Comparison of ENCODE assay signal across 15 cellular contexts in the genomic region with DNA sequence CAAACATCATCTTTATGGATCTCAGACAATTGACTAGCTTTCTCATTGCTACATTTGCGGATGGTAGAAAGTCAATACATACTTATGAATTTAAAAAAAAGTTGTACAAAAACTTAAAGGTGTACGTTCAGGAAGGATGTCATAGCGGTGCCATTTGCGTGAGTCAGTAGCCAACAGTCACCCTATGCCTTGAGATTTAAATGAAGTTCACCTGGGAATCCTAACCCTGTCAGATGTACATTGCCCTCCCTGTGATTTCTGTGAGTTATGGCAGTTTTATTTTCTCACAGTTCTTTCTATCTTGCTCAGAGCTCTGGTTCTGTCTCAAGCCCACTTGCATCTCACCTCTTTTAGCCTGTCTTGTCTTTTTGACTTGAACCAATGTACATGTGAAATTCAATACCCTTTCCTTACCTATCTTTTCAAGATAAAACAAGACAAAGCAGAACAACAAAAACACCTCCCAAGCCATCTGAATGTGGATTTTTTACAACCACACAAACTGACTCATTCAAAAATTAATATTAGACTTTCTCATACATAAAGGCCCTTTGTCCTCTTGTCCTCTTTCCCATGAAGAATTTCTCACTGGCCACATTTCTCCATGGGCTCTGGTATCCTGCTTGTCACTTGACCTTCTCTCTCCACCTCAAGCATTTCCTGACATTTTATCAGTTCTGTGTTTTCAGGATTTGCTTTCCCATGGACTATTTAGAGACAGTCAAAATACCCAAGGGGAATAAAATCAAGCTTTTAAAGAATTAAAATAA. TPM values are rescaled to one million over a fixed set of nuclear protein-coding genes. Genes with fewer than 3 reads are reported as not detected.
DNase-seq lines count a peak whose midpoint lies in the region; ATAC-seq, FAIRE-seq and TF ChIP-seq lines count a peak whose summit lies in the region.
"Had no signal": no experiment of that assay in that cellular context is flagged by ENCODE, and none has a peak within 500 bp of the region (broad histone marks: within the 10 kb centered on the region; RNA-seq: fewer than 3 reads in every experiment).

No MANE protein-coding gene starts in this region.

- no TSS peak for BruUV-seq in endothelial cell of umbilical vein (replicated peaks; lab: Mats Ljungman, UMichigan)

- 93% methylated on average over 4 of the region's 4 CpGs for WGBS in esophagus muscularis mucosa

- H3K27me3 ChIP-seq in endothelial cell of umbilical vein (ENCODE audit: control insufficient read depth in 2 of 2, insufficient read depth in 2 of 2, low read length in 2 of 2) (peaks cover 4% of the 10 kb centered on the region in 2 experiments), esophagus muscularis mucosa (no peaks in the 10 kb centered on the region)
- H3K27me3 ChIP-seq: Peyer's patch had no signal

- H4K20me1 ChIP-seq in endothelial cell of umbilical vein (replicated peaks; ENCODE audit: control insufficient read depth, extremely low read depth, insufficient read depth, low read length), result no peaks in the 10 kb centered on the region

- no peak for TF ChIP-seq POLR2A in endothelial cell of umbilical vein (IDR thresholded peaks at IDR 0.05; ENCODE audit: low read depth, low read length)
- TF ChIP-seq POLR2A in esophagus muscularis mucosa (IDR thresholded peaks at IDR 0.05; ENCODE audit: low read depth), result no peak

- H3K9me3 ChIP-seq in endothelial cell of umbilical vein (replicated peaks; ENCODE audit: control insufficient read depth, insufficient read depth, low read length) (no peaks in the 10 kb centered on the region), esophagus muscularis mucosa (no peaks in the 10 kb centered on the region)
- H3K9me3 ChIP-seq: HAP-1, Peyer's patch had no signal

- CTCF ChIA-PET in endothelial cell of umbilical vein (lab: Charles Lee), result interaction anchor here (0.7 to 6.5 kb wide), 18 partner anchors 8 to 70 kb away, joined by 3 to 163 read pairs (median 16); a partner anchor contains a TSS

- ATAC-seq in HG02571 (IDR thresholded peaks at IDR 0.05; ENCODE audit: unreplicated experiment), result no peak
- ATAC-seq: T-helper 17 cell had no signal

- H3K4me1 ChIP-seq in endothelial cell of umbilical vein (ENCODE audit: control insufficient read depth, extremely low read depth, insufficient read depth, low read length) (peaks cover 42% of the 10 kb centered on the region), esophagus muscularis mucosa (peaks cover 9 to 11% (median 10%) of the 10 kb centered on the region in 4 donors)

- POLR2A ChIA-PET in endothelial cell of umbilical vein (lab: Charles Lee), result interaction anchor here (2.3 kb wide), 1 partner anchor 26 kb away, joined by 20 read pairs; a partner anchor contains a TSS

- peak overlapping the region; percentile 78 for H3K27ac ChIP-seq in endothelial cell of umbilical vein (ENCODE audit: insufficient read depth, low read depth, low read length)
- H3K27ac ChIP-seq in esophagus muscularis mucosa (replicated peaks in 1 of 4), result no peak overlapping the region
- H3K27ac ChIP-seq: Peyer's patch had no signal

- no peak overlapping the region for H3K4me3 ChIP-seq in endothelial cell of umbilical vein (replicated peaks in 1 of 3; ENCODE audit: insufficient read depth in 1 of 3, low read depth in 1 of 3, low read length in 3 of 3)
- no peak overlapping the region for H3K4me3 ChIP-seq in esophagus muscularis mucosa
- H3K4me3 ChIP-seq: HAP-1, Peyer's patch had no signal

- no peak overlapping the region for H2AFZ ChIP-seq in endothelial cell of umbilical vein (ENCODE audit: low read depth, low read length)

- intact Hi-C loops in endothelial cell of umbilical vein (cut with micrococcal nuclease), result loop anchor here (10.0 kb wide), 1 partner anchor 399 kb away; no protein-coding TSS in a partner anchor
- intact Hi-C loops in esophagus muscularis mucosa (cut with DNase I), result no loop called here

- no peaks in the 10 kb centered on the region for H3K79me2 ChIP-seq in endothelial cell of umbilical vein (ENCODE audit: control insufficient read depth, insufficient read depth, low read length)

- dilution Hi-C loops in endothelial cell of umbilical vein (cut with MboI; ENCODE audit: extremely low pct_ligation_motif_present, low sequenced_read_pairs), result no loop called here

- H3K9me1 ChIP-seq in endothelial cell of umbilical vein (replicated peaks; ENCODE audit: control insufficient read depth, extremely low read depth, insufficient read depth, low read length), result no peaks in the 10 kb centered on the region

- no peak for TF ChIP-seq EP300 in esophagus muscularis mucosa (IDR thresholded peaks at IDR 0.05)

- FAIRE-seq in endothelial cell of umbilical vein (lab: Jason Lieb, UNC), result no peak

- H3K9ac ChIP-seq in endothelial cell of umbilical vein (replicated peaks; ENCODE audit: extremely low read depth, insufficient read depth, low read length), result peak overlapping the region; percentile 1

- TF ChIP-seq CTCF in endothelial cell of umbilical vein (IDR thresholded peaks at IDR 0.05; ENCODE audit: extremely low read depth in 1 of 2, insufficient read depth in 1 of 2, low read depth in 1 of 2, low read length in 2 of 2), result no peak
- no peak for TF ChIP-seq CTCF in esophagus muscularis mucosa (IDR thresholded peaks at IDR 0.05)

- H3K36me3 ChIP-seq in endothelial cell of umbilical vein (ENCODE audit: control insufficient read depth in 2 of 2, extremely low read depth in 1 of 2, insufficient read depth in 2 of 2, low read length in 2 of 2), result no peaks in the 10 kb centered on the region
- no peaks in the 10 kb centered on the region for H3K36me3 ChIP-seq in esophagus muscularis mucosa
- H3K36me3 ChIP-seq: HAP-1, Peyer's patch had no signal

- DNase-seq in EH (ENCODE audit: low read depth) (peak; percentile 80), RPMI7951 (ENCODE audit: low read depth) (peak; percentile 71), endothelial cell of umbilical vein (ENCODE audit: low read depth, low spot score) (peak; percentile 60), myocyte (ENCODE audit: low read depth) (peak; percentile 41), esophagus muscularis mucosa (ENCODE audit: extremely low spot score) (no peak), nucleus accumbens (lab: John Stamatoyannopoulos, UW) (no peak), UCSD-AML1 (lab: John Stamatoyannopoulos, UW; ENCODE audit: unreplicated experiment) (no peak)
- DNase-seq: activated CD8-positive, alpha-beta memory T cell treated with anti-CD3 and anti-CD28 coated beads, Interleukin-2, amount 50 U/mL, for 4 hours; activated naive CD4-positive, alpha-beta T cell treated with Interleukin-2 at 50 U/mL for 16 hours; NCI-H187; NCI-H69; Peyer's patch; T-helper 17 cell had no signal

- peak overlapping the region; percentile 86 for H3K4me2 ChIP-seq in endothelial cell of umbilical vein (ENCODE audit: insufficient read depth, low read length)

TF ChIP-seq in endothelial cell of umbilical vein, 7 proteins besides CTCF, POLR2A, EP300 and RAD21:
- TF ChIP-seq FOS (IDR thresholded peaks at IDR 0.05; ENCODE audit: borderline replicate concordance, insufficient read depth, low read length), result no peak
- no peak for TF ChIP-seq GATA2 (IDR thresholded peaks at IDR 0.05; ENCODE audit: insufficient read depth, insufficient read length, low read depth, low read length)
- no peak for TF ChIP-seq EZH2 (IDR thresholded peaks at IDR 0.05; ENCODE audit: borderline replicate concordance, low read depth, low read length, severe bottlenecking)
- no peak for TF ChIP-seq POLR2AphosphoS5 (IDR thresholded peaks at IDR 0.05; ENCODE audit: insufficient read depth, low read depth, low read length)

RNA-seq across cellular contexts. Expression of a gene that starts 25.3 kb away (rescaled TPM):
- 6.6 and 6.7 TPM in 2 replicates for total RNA-seq in RPMI7951 (2014; rRNA removed; shearing (Covaris generic))
- 14.1 and 15.0 TPM in 2 replicates for total RNA-seq in endothelial cell of umbilical vein
- 6.2 and 6.3 TPM in 2 replicates for polyA plus RNA-seq in endothelial cell of umbilical vein
- 5.2 and 5.9 TPM in 2 replicates for polyA plus RNA-seq in endothelial cell of umbilical vein (2011; cell fraction: cytosol; rRNA removed)
- polyA plus RNA-seq in endothelial cell of umbilical vein (2011; cell fraction: nucleus; rRNA removed), result 14.7 and 17.0 TPM in 2 replicates
- 11.7 and 13.9 TPM in 2 replicates for polyA plus RNA-seq in endothelial cell of umbilical vein (2012)
- polyA minus RNA-seq in endothelial cell of umbilical vein, result 15.0 and 16.5 TPM in 2 replicates
- polyA minus RNA-seq in endothelial cell of umbilical vein (2011; cell fraction: cytosol; rRNA and poly(A)+ RNA removed), result 2.8 TPM
- polyA minus RNA-seq in endothelial cell of umbilical vein (2011; cell fraction: nucleus; rRNA and poly(A)+ RNA removed), result 30.5 and 32.3 TPM in 2 replicates
- 2.7 and 3.0 TPM in 2 replicates for total RNA-seq in myocyte
- 4.0 TPM for polyA plus RNA-seq in myocyte (2012)
- total RNA-seq in esophagus muscularis mucosa, result 1 to 10 TPM; 2.0 to 4.8 (median 4.0) TPM

RNA-seq across cellular contexts. Expression of a gene that starts 38.4 kb away (rescaled TPM):
- 35.4 and 46.1 TPM in 2 replicates for total RNA-seq in RPMI7951 (2014; rRNA removed; shearing (Covaris generic))
- total RNA-seq in endothelial cell of umbilical vein (101 and 120 TPM in 2 replicates), myocyte (23.9 and 26.6 TPM in 2 replicates), esophagus muscularis mucosa (10 to 100 TPM; 20.3 to 42.7 (median 21.9) TPM)
- polyA plus RNA-seq in endothelial cell of umbilical vein, result 33.2 and 37.9 TPM in 2 replicates
- polyA plus RNA-seq in endothelial cell of umbilical vein (2011; cell fraction: cytosol; rRNA removed), result 37.2 and 37.8 TPM in 2 replicates
- polyA plus RNA-seq in endothelial cell of umbilical vein (2011; cell fraction: nucleus; rRNA removed), result 42.6 and 45.2 TPM in 2 replicates
- polyA plus RNA-seq in endothelial cell of umbilical vein (2012), result 9.8 and 26.9 TPM in 2 replicates
- polyA minus RNA-seq in endothelial cell of umbilical vein, result 66.7 and 76.5 TPM in 2 replicates
- polyA minus RNA-seq in endothelial cell of umbilical vein (2011; cell fraction: cytosol; rRNA and poly(A)+ RNA removed), result 201 TPM
- 39.4 and 42.3 TPM in 2 replicates for polyA minus RNA-seq in endothelial cell of umbilical vein (2011; cell fraction: nucleus; rRNA and poly(A)+ RNA removed)
- 193 TPM for polyA plus RNA-seq in myocyte (2012)

Comparison
In these comparisons a context has a peak if more than half of its experiments do, and no peak if none do; other contexts are left out.
1. DNase-seq: peak in EH (single experiment), RPMI7951 (single experiment), endothelial cell of umbilical vein (single experiment) and myocyte (single experiment); none in esophagus muscularis mucosa (single experiment), nucleus accumbens (0 of 56) and UCSD-AML1 (single experiment).